In the genomic region with DNA sequence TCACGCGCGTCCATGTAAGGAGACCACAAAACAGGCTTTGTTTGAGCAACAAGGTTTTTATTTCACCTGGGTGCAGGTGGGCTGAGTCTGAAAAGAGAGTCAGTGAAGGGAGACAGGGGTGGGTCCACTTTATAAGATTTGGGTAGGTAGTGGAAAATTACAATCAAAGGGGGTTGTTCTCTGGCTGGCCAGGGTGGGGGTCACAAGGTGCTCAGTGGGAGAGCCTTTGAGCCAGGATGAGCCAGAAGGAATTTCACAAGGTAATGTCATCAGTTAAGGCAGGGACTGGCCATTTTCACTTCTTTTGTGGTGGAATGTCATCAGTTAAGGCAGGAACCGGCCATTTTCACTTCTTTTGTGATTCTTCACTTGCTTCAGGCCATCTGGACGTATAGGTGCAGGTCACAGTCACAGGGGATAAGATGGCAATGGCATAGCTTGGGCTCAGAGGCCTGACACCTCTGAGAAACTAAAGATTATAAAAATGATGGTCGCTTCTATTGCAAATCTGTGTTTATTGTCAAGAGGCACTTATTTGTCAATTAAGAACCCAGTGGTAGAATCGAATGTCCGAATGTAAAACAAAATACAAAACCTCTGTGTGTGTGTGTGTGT, we compare ENCODE assay signal across 6 cellular contexts.
DNase-seq lines count a peak whose midpoint lies in the region; ATAC-seq and TF ChIP-seq lines count a peak whose summit lies in the region.
"Not testable (repeated sequence)": the region's sequence is repeated elsewhere in the genome, so short reads cannot be mapped to it uniquely, and the experiment has no call there.

No MANE protein-coding gene starts in this region.

- H3K4me1 ChIP-seq in GM23338 (ENCODE audit: insufficient read depth); MM.1S (ENCODE audit: low read length); right atrium auricular region; mesendoderm (ENCODE audit: control insufficient read depth, low read depth, low read length): not testable (repeated sequence)

- not testable (repeated sequence) for H3K36me3 Mint-ChIP-seq in GM23338 (ENCODE audit: low read depth)
- H3K36me3 Mint-ChIP-seq in stimulated activated memory B cell treated with anti-CD40 and anti-IgM and Interleukin-4, amounts not matched to agents 10 μg/mL and 1 μg/mL and 100 μg/mL, for 72 hours, result peaks cover 58% of the 10 kb centered on the region

- H3K4me2 ChIP-seq in GM23338; mesendoderm (ENCODE audit: low read length): not testable (repeated sequence)
- H3K4me2 ChIP-seq in MM.1S (ENCODE audit: low read depth, low read length), result peak overlapping the region; percentile 18; the same call in 1 of the 2 replicates

- not testable (repeated sequence) for H3K4me3 ChIP-seq in GM23338; MM.1S (ENCODE audit: low read length); right atrium auricular region; mesendoderm (ENCODE audit: low read length)

- not testable (repeated sequence) for H3K4ac ChIP-seq in mesendoderm (ENCODE audit: low read depth, low read length)

- not testable (repeated sequence) for H2BK15ac ChIP-seq in mesendoderm (replicated peaks; ENCODE audit: low read depth)

- H3K4me3 Mint-ChIP-seq in GM23338; stimulated activated memory B cell treated with anti-CD40 and anti-IgM and Interleukin-4, amounts not matched to agents 10 μg/mL and 1 μg/mL and 100 μg/mL, for 72 hours: not testable (repeated sequence)

- H3K79me2 ChIP-seq in GM23338 (replicated peaks; ENCODE audit: insufficient read depth); MM.1S (ENCODE audit: low read length); mesendoderm (ENCODE audit: control insufficient read depth, insufficient read depth, low read length): not testable (repeated sequence)

- H4K8ac ChIP-seq in mesendoderm (ENCODE audit: low read depth, low read length), result not testable (repeated sequence)

- H3K23ac ChIP-seq in mesendoderm (ENCODE audit: low read length), result not testable (repeated sequence)

- H3K9ac ChIP-seq in MM.1S (ENCODE audit: low read length); mesendoderm (ENCODE audit: low read length): not testable (repeated sequence)

- not testable (repeated sequence) for H3K9me2 ChIP-seq in GM23338 (ENCODE audit: insufficient read depth); MM.1S (replicated peaks; ENCODE audit: insufficient read depth, low read length)

- no CpG with 5 or more reads among the region's 8 CpGs for WGBS in mesendoderm (ENCODE audit: extremely low coverage, insufficient coverage, low lambda C conversion rate)

- peak overlapping the region; percentile 23; the same call in 1 of the 2 replicates for H3K27ac Mint-ChIP-seq in GM23338
- peak overlapping the region; percentile 15 for H3K27ac Mint-ChIP-seq in stimulated activated memory B cell treated with anti-CD40 and anti-IgM and Interleukin-4, amounts not matched to agents 10 μg/mL and 1 μg/mL and 100 μg/mL, for 72 hours

- not testable (repeated sequence) for H3K9me3 Mint-ChIP-seq in GM23338; stimulated activated memory B cell treated with anti-CD40 and anti-IgM and Interleukin-4, amounts not matched to agents 10 μg/mL and 1 μg/mL and 100 μg/mL, for 72 hours

- not testable (repeated sequence) for TF ChIP-seq CTCF in GM23338 (conservative IDR thresholded peaks at IDR 0.05; ENCODE audit: low read depth in 2 of 2); MM.1S (IDR thresholded peaks at IDR 0.05; ENCODE audit: low read length); right atrium auricular region (IDR thresholded peaks at IDR 0.05)

- H2AFZ ChIP-seq in GM23338; MM.1S (ENCODE audit: low read length): not testable (repeated sequence)

- ATAC-seq in GM23338; stimulated activated memory B cell treated with anti-CD40 and anti-IgM and Interleukin-4, amounts not matched to agents 10 μg/mL and 1 μg/mL and 100 μg/mL, for 72 hours: not testable (repeated sequence)

- H3K18ac ChIP-seq in mesendoderm (ENCODE audit: low read length), result not testable (repeated sequence)

- H3F3A ChIP-seq in GM23338 (replicated peaks; ENCODE audit: low read depth); MM.1S (ENCODE audit: insufficient read depth, low read length): not testable (repeated sequence)

- not testable (repeated sequence) for H4K20me1 ChIP-seq in GM23338 (replicated peaks; ENCODE audit: insufficient read depth); MM.1S (ENCODE audit: insufficient read depth, low read length)

- not testable (repeated sequence) for H3K79me1 ChIP-seq in mesendoderm (ENCODE audit: low read length)

- H2BK5ac ChIP-seq in mesendoderm (ENCODE audit: low read length), result not testable (repeated sequence)

- H2AK5ac ChIP-seq in mesendoderm (ENCODE audit: low read length), result not testable (repeated sequence)

- H3K27ac ChIP-seq in GM23338 (ENCODE audit: low read depth); MM.1S (ENCODE audit: low read length); right atrium auricular region: not testable (repeated sequence)
- peak overlapping the region; percentile 33 for H3K27ac ChIP-seq in mesendoderm (ENCODE audit: low read depth, low read length)

- not testable (repeated sequence) for H4K5ac ChIP-seq in mesendoderm (ENCODE audit: low read length)

- not testable (repeated sequence) for H3K9me3 ChIP-seq in MM.1S (replicated peaks; ENCODE audit: insufficient read depth, low read length); right atrium auricular region

- not testable (repeated sequence) for H3K27me3 ChIP-seq in GM23338 (ENCODE audit: insufficient read depth); MM.1S (replicated peaks; ENCODE audit: insufficient read depth, low read length); right atrium auricular region; mesendoderm (ENCODE audit: insufficient read depth, low read length, poor library complexity)

- H3K56ac ChIP-seq in mesendoderm (ENCODE audit: low read length), result not testable (repeated sequence)

- H3K4me1 Mint-ChIP-seq in GM23338, result peaks cover 25% of the 10 kb centered on the region
- H3K4me1 Mint-ChIP-seq in stimulated activated memory B cell treated with anti-CD40 and anti-IgM and Interleukin-4, amounts not matched to agents 10 μg/mL and 1 μg/mL and 100 μg/mL, for 72 hours, result not testable (repeated sequence)

- H2BK120ac ChIP-seq in mesendoderm (ENCODE audit: low read depth, low read length), result not testable (repeated sequence)

- not testable (repeated sequence) for H3K36me3 ChIP-seq in GM23338 (ENCODE audit: insufficient read depth); MM.1S (replicated peaks; ENCODE audit: insufficient read depth, low read length); mesendoderm (ENCODE audit: control insufficient read depth, insufficient read depth, low read length)
- peaks cover 20% of the 10 kb centered on the region for H3K36me3 ChIP-seq in right atrium auricular region

- H3K27me3 Mint-ChIP-seq in GM23338 (ENCODE audit: insufficient read depth, low read depth, poor library complexity); stimulated activated memory B cell treated with anti-CD40 and anti-IgM and Interleukin-4, amounts not matched to agents 10 μg/mL and 1 μg/mL and 100 μg/mL, for 72 hours: not testable (repeated sequence)

- DNase-seq in GM23338 (ENCODE audit: low spot score); MM.1S: not testable (repeated sequence)
- DNase-seq in right atrium auricular region (ENCODE audit: low spot score) (peak; percentile 32), mesendoderm (peak; percentile 66), ureter (ENCODE audit: low spot score) (peak; percentile 19)
